Comparison of ENCODE assay signal across 10 cellular contexts in genomic region chr7:74023037-74023436, GRCh38. TPM values are rescaled to one million over a fixed set of nuclear protein-coding genes. Genes with fewer than 3 reads are reported as not detected.
A peak's percentile ranks its signal among the peaks of the same experiment; 100 is the strongest.
DNase-seq lines count a peak whose midpoint lies in the region; ATAC-seq and TF ChIP-seq lines count a peak whose summit lies in the region.
"Had no signal": no experiment of that assay in that cellular context is flagged by ENCODE, and none has a peak within 500 bp of the region (broad histone marks: within the 10 kb centered on the region; RNA-seq: fewer than 3 reads in every experiment).

No MANE protein-coding gene starts in this region.

- intact Hi-C loops in MCF 10A (cut with micrococcal nuclease) (no loop called here), breast epithelium (cut with DNase I; ENCODE audit: low total_unique reads) (no loop called here)

- no peak overlapping the region for H3K4me3 Mint-ChIP-seq in MCF 10A (ENCODE audit: unreplicated experiment)

- H3K27me3 ChIP-seq in breast epithelium (no peaks in the 10 kb centered on the region), brain microvascular endothelial cell (replicated peaks) (peaks cover 3% of the 10 kb centered on the region)

- no peak for ATAC-seq in GM19397 (IDR thresholded peaks at IDR 0.05; ENCODE audit: unreplicated experiment)
- ATAC-seq in HG02970 (IDR thresholded peaks at IDR 0.05; ENCODE audit: low FRiP score, unreplicated experiment) = no peak

- CTCF ChIA-PET in MCF 10A (lab: Yijun Ruan, JAX) = interaction anchor here (0.7 to 4.5 kb wide), 2 partner anchors 16 to 159 kb away, joined by 3 to 43 read pairs; no protein-coding TSS in a partner anchor

- H3K9me3 Mint-ChIP-seq in MCF 10A (ENCODE audit: unreplicated experiment) = no peaks in the 10 kb centered on the region

- BruUV-seq in MCF 10A (replicated peaks; lab: Mats Ljungman, UMichigan) = no TSS peak

- POLR2A ChIA-PET in MCF 10A (lab: Yijun Ruan, JAX) = no interaction called here

- H3K4me1 Mint-ChIP-seq in MCF 10A (ENCODE audit: insufficient read depth, unreplicated experiment) = peaks cover 5% of the 10 kb centered on the region

- peaks cover 7 to 18% of the 10 kb centered on the region in 2 donors for H3K4me1 ChIP-seq in breast epithelium

- no peak for TF ChIP-seq POLR2A in breast epithelium (IDR thresholded peaks at IDR 0.05)

- H3K36me3 ChIP-seq in breast epithelium = no peaks in the 10 kb centered on the region
- H3K36me3 ChIP-seq in brain microvascular endothelial cell (replicated peaks) = no peaks in the 10 kb centered on the region

- H3K27ac ChIP-seq in breast epithelium (peak overlapping the region in 1 of 2 donors; percentile 38), brain microvascular endothelial cell (no peak overlapping the region)

- no peaks in the 10 kb centered on the region for H3K9me3 ChIP-seq in breast epithelium

- no peaks in the 10 kb centered on the region for H3K36me3 Mint-ChIP-seq in MCF 10A (ENCODE audit: insufficient read depth, unreplicated experiment)
- H3K36me3 Mint-ChIP-seq: CD14-positive monocyte had no signal

- H3K27ac Mint-ChIP-seq in MCF 10A (ENCODE audit: low read depth, unreplicated experiment) = no peak overlapping the region
- H3K27ac Mint-ChIP-seq: CD14-positive monocyte had no signal

- in situ Hi-C loops in brain microvascular endothelial cell (cut with HindIII; ENCODE audit: low pct_ligation_motif_present, low sequenced_read_pairs) = no loop called here

- TF ChIP-seq CTCF in MCF 10A (IDR thresholded peaks at IDR 0.05; ENCODE audit: unreplicated experiment) (no peak), breast epithelium (IDR thresholded peaks at IDR 0.05) (no peak), brain microvascular endothelial cell (IDR thresholded peaks at IDR 0.05; ENCODE audit: low read depth, low read length, missing control alignments) (peak; percentile 36)

- DNase-seq in MCF 10A (ENCODE audit: unreplicated experiment) (peak; percentile 76), breast epithelium (ENCODE audit: low spot score in 2 of 2) (no peak), brain microvascular endothelial cell (peak; percentile 51), kidney glomerular epithelial cell (lab: John Stamatoyannopoulos, UW) (peak; percentile 18), GF-D8 (lab: John Stamatoyannopoulos, UW) (no peak)
- DNase-seq in stimulated activated CD4-positive, alpha-beta T cell treated with anti-CD3 and anti-CD28 coated beads, Interleukin-2, amount 100 ng/mL, for 24 hours = no peak
- DNase-seq: NCI-H1048 had no signal

- H3K4me3 ChIP-seq in breast epithelium = peak overlapping the region in 1 of 3 donors; percentile 39
- H3K4me3 ChIP-seq in brain microvascular endothelial cell (ENCODE audit: low read depth, low read length) = no peak overlapping the region

- peaks cover 17% of the 10 kb centered on the region for H3K27me3 Mint-ChIP-seq in MCF 10A (ENCODE audit: insufficient read depth, unreplicated experiment)

RNA-seq across cellular contexts. Expression of gene ELN, which starts 4.9 kb away (rescaled TPM):
- not detected in 2 replicates for total RNA-seq in MCF 10A (2022)
- 100 to 1,000 TPM in 1 of 3 donors, 10 to 100 TPM in 2; 25.9 to 134 (median 31.8) TPM for total RNA-seq in breast epithelium

Comparison
In these comparisons a context has a peak if more than half of its experiments do, and no peak if none do; other contexts are left out.
1. DNase-seq: peak in MCF 10A (single experiment), brain microvascular endothelial cell (single experiment) and kidney glomerular epithelial cell (single experiment); none in breast epithelium (0 of 2), GF-D8 (single experiment) and stimulated activated CD4-positive, alpha-beta T cell treated with anti-CD3 and anti-CD28 coated beads, Interleukin-2, amount 100 ng/mL, for 24 hours (0 of 2).
2. RNA of gene ELN, which starts 4.9 kb away (total RNA-seq): 25.9 to 134 TPM in breast epithelium; not detected in MCF 10A; every median in the first group is over 10 times any median in the second.